Comparison of ENCODE assay signal across 8 cellular contexts in the genomic region with DNA sequence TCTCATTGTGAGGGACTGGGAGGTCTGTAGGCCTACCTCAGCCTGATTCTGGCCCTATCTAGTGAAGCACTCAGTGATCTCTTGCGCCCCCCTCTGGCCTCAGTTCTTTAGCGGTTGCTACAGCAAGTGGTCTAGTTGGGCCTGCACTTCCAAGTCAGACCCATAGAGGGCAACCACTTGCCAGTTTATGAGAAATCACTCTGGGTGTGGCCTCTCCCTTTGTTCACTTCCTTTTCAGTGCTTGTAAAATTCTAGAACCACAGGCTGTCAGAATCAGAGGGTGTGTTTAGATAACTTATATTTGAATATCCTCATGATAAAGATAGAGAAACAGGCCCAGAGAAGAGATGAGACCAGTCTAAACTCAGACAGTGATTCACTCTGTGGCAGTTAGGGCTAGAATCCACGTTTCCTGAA.
A peak's percentile ranks its signal among the peaks of the same experiment; 100 is the strongest.
DNase-seq lines count a peak whose midpoint lies in the region; TF ChIP-seq lines count a peak whose summit lies in the region.

No MANE protein-coding gene starts in this region.

- H3K4me3 ChIP-seq in Loucy (ENCODE audit: low read length, poor library complexity, severe bottlenecking) = peak overlapping the region; percentile 54

- no peaks in the 10 kb centered on the region for H3K79me2 ChIP-seq in Loucy (ENCODE audit: insufficient read depth, low read length)

- H3K36me3 ChIP-seq in Loucy (ENCODE audit: insufficient read depth, low read length) = no peaks in the 10 kb centered on the region

- H3K4me1 ChIP-seq in Loucy (ENCODE audit: insufficient read depth, low read length, poor library complexity, severe bottlenecking) = peaks cover 38% of the 10 kb centered on the region

- peak overlapping the region; percentile 75 for H3K4me2 ChIP-seq in Loucy (ENCODE audit: low read depth, low read length, poor library complexity, severe bottlenecking)

- no peaks in the 10 kb centered on the region for H4K20me1 ChIP-seq in Loucy (ENCODE audit: insufficient read depth, low read length, poor library complexity, severe bottlenecking)

- DNase-seq in EH (ENCODE audit: low read depth) (peak; percentile 94), H4 (ENCODE audit: low spot score) (peak; percentile 91), SIG-M5 treated with dmso at 0.1 percent for 504 hours (lab: John Stamatoyannopoulos, UW; ENCODE audit: unreplicated experiment) (peak; percentile 93), foreskin melanocyte (peak; percentile 84), occipital lobe (lab: John Stamatoyannopoulos, UW) (peak; percentile 36), superior temporal gyrus (ENCODE audit: extremely low spot score) (peak; percentile 89)
- peak; percentile 47 to 90 (median 82) for DNase-seq in activated naive CD4-positive, alpha-beta T cell (lab: John Stamatoyannopoulos, UW)

- no peaks in the 10 kb centered on the region for H3K9me2 ChIP-seq in Loucy (replicated peaks; ENCODE audit: low read depth, low read length)

- no peaks in the 10 kb centered on the region for H3K9me3 ChIP-seq in Loucy (ENCODE audit: insufficient read depth, low read depth, low read length)

- H3K9ac ChIP-seq in Loucy (ENCODE audit: low read depth, low read length, poor library complexity, severe bottlenecking) = peak overlapping the region; percentile 67

- peak; percentile 94 for TF ChIP-seq CTCF in Loucy (conservative IDR thresholded peaks at IDR 0.05; ENCODE audit: low read length)

- H3K27me3 ChIP-seq in Loucy (ENCODE audit: insufficient read depth, low read length, poor library complexity, severe bottlenecking) = no peaks in the 10 kb centered on the region

- no peaks in the 10 kb centered on the region for H3F3A ChIP-seq in Loucy (ENCODE audit: low read depth)

- no peak overlapping the region for H2AFZ ChIP-seq in Loucy (ENCODE audit: low read length)

Comparison
In these comparisons a context has a peak if more than half of its experiments do, and no peak if none do; other contexts are left out.
1. Peak in every context shown above with its lines: DNase-seq and H3K4me3 ChIP-seq.
2. DNase-seq: peak in every context shown above with its lines; median percentile 94 in EH; 93 in SIG-M5 treated with dmso at 0.1 percent for 504 hours; 91 in H4; 89 in superior temporal gyrus; 84 in foreskin melanocyte; 82 in activated naive CD4-positive, alpha-beta T cell; 36 in occipital lobe.